8 cellular contexts compared by ENCODE assay signal in genomic region chr6:30102701-30103629, GRCh38. TPM values are rescaled to one million over a fixed set of nuclear protein-coding genes. Genes with fewer than 3 reads are reported as not detected.
DNase-seq lines count a peak whose midpoint lies in the region; ATAC-seq and TF ChIP-seq lines count a peak whose summit lies in the region.

No MANE protein-coding gene starts in this region.

- ATAC-seq in HG02970 (IDR thresholded peaks at IDR 0.05; ENCODE audit: low FRiP score, unreplicated experiment) = peak; percentile 49
- ATAC-seq in HG03457 (IDR thresholded peaks at IDR 0.05; ENCODE audit: unreplicated experiment) = no peak

- BruUV-seq in mammary epithelial cell (replicated peaks; lab: Mats Ljungman, UMichigan) = no TSS peak

- dilution Hi-C loops in mammary epithelial cell (cut with HindIII; ENCODE audit: low sequenced_read_pairs) = no loop called here

- TF ChIP-seq CTCF in VCaP (conservative IDR thresholded peaks at IDR 0.05) (peak; percentile 87), mammary epithelial cell (conservative IDR thresholded peaks at IDR 0.05 in 1 of 2, IDR thresholded peaks at IDR 0.05 in 1 of 2; ENCODE audit: extremely low read depth in 1 of 2, insufficient read depth in 1 of 2, low read depth in 1 of 2, low read length in 2 of 2) (peak; percentile 91 to 94), smooth muscle cell (IDR thresholded peaks at IDR 0.05; ENCODE audit: borderline replicate concordance, insufficient read depth, poor library complexity, severe bottlenecking) (peak; percentile 83)

- H3K36me3 ChIP-seq in mammary epithelial cell (ENCODE audit: insufficient read depth, low read length) (no peaks in the 10 kb centered on the region), smooth muscle cell (ENCODE audit: low read depth) (no peaks in the 10 kb centered on the region)

- H3K9ac ChIP-seq in mammary epithelial cell (ENCODE audit: insufficient read depth, low read length) (no peak overlapping the region), smooth muscle cell (ENCODE audit: low read depth) (no peak overlapping the region)

- peaks cover 33% of the 10 kb centered on the region for H3K4me1 ChIP-seq in mammary epithelial cell (ENCODE audit: insufficient read depth, low read length)
- H3K4me1 ChIP-seq in smooth muscle cell (ENCODE audit: low read depth) = peaks cover 17% of the 10 kb centered on the region

- no peaks in the 10 kb centered on the region for H3K27me3 ChIP-seq in mammary epithelial cell (ENCODE audit: insufficient read depth, low read length)
- peaks cover 79% of the 10 kb centered on the region for H3K27me3 ChIP-seq in smooth muscle cell (ENCODE audit: low read depth)

- CTCF ChIA-PET in mammary epithelial cell (lab: Charles Lee; ENCODE audit: low non-redundant PET) = interaction anchor here (0.6 to 1.3 kb wide), 6 partner anchors 22 to 485 kb away, joined by 3 to 19 read pairs (median 9); partner anchors contain the start of gene POLR1H

- H3K27ac ChIP-seq in VCaP (no peak overlapping the region), mammary epithelial cell (ENCODE audit: insufficient read depth, low read depth, low read length) (no peak overlapping the region), smooth muscle cell (ENCODE audit: low read depth) (no peak overlapping the region)

- H3K4me3 ChIP-seq in mammary epithelial cell (replicated peaks in 1 of 3; ENCODE audit: insufficient read depth in 1 of 3, low read depth in 2 of 3, low read length in 3 of 3) = peak overlapping the region; percentile 43 to 53 (median 43)
- peak overlapping the region; percentile 51 for H3K4me3 ChIP-seq in smooth muscle cell

- intact Hi-C loops in mammary epithelial cell (cut with micrococcal nuclease) = loop anchor here (1.0 to 5.0 kb wide), 10 partner anchors 28 to 366 kb away; partner anchors contain the start of genes POLR1H, RNF39, RPP21 and TRIM39

- H4K20me1 ChIP-seq in mammary epithelial cell (ENCODE audit: insufficient read depth, low read length) = no peaks in the 10 kb centered on the region
- no peaks in the 10 kb centered on the region for H4K20me1 ChIP-seq in smooth muscle cell (ENCODE audit: low read depth)

- 21% methylated on average over 21 of the region's 32 CpGs for WGBS in mammary epithelial cell (ENCODE audit: low coverage, missing lambda C conversion rate)
- 8% methylated on average over 32 of the region's 32 CpGs for WGBS in smooth muscle cell (ENCODE audit: low lambda C conversion rate)

- no peaks in the 10 kb centered on the region for H3F3A ChIP-seq in smooth muscle cell (ENCODE audit: low read depth)

- H3K9me3 ChIP-seq in mammary epithelial cell (replicated peaks; ENCODE audit: insufficient read depth, low read length) = no peaks in the 10 kb centered on the region
- no peaks in the 10 kb centered on the region for H3K9me3 ChIP-seq in smooth muscle cell (replicated peaks; ENCODE audit: low read depth)

- in situ Hi-C loops in mammary epithelial cell (cut with MboI; ENCODE audit: low sequenced_read_pairs in 2 of 2) = loop anchor here in 1 of 2 donors (5.0 kb wide), 1 partner anchor 69 kb away; no protein-coding TSS in a partner anchor

- H3K79me2 ChIP-seq in mammary epithelial cell (ENCODE audit: insufficient read depth, low read length) (no peaks in the 10 kb centered on the region), smooth muscle cell (ENCODE audit: low read depth) (no peaks in the 10 kb centered on the region)

- H3K4me2 ChIP-seq in mammary epithelial cell (ENCODE audit: insufficient read depth, low read depth, low read length) = peak overlapping the region; percentile 86
- H3K4me2 ChIP-seq in smooth muscle cell = peak overlapping the region; percentile 85

- DNase-seq in GM03348 (ENCODE audit: low spot score) (peak; percentile 90), NCI-H2171 (lab: John Stamatoyannopoulos, UW) (peak; percentile 52), mammary epithelial cell (peak; percentile 73), inferior parietal cortex (ENCODE audit: extremely low spot score) (peak; percentile 94), smooth muscle cell (lab: John Stamatoyannopoulos, UW; ENCODE audit: unreplicated experiment) (peak; percentile 47)

- H2AFZ ChIP-seq in mammary epithelial cell (ENCODE audit: low read depth, low read length) (peak overlapping the region; percentile 95), smooth muscle cell (ENCODE audit: low read depth) (peak overlapping the region; percentile 84)

RNA-seq across cellular contexts. Expression of gene TRIM31, which starts 9.9 kb away (rescaled TPM):
- total RNA-seq in mammary epithelial cell (not detected), smooth muscle cell (0.18 TPM in 1 of 2 replicates, not detected in the other)
- polyA plus RNA-seq in mammary epithelial cell (0.07 TPM), smooth muscle cell (not detected in 2 replicates)
- not detected for polyA minus RNA-seq in mammary epithelial cell

RNA-seq across cellular contexts. Expression of gene RNF39, which starts 27.4 kb away (rescaled TPM):
- 1 to 10 TPM; 2.5 to 5.4 TPM for total RNA-seq in mammary epithelial cell
- polyA plus RNA-seq in mammary epithelial cell = 3.3 TPM
- not detected for polyA minus RNA-seq in mammary epithelial cell
- total RNA-seq in smooth muscle cell = 0.18 and 0.90 TPM in 2 replicates
- polyA plus RNA-seq in smooth muscle cell = 0.70 and 0.74 TPM in 2 replicates

RNA-seq across cellular contexts. Expression of gene TRIM40, which starts 33.0 kb away (rescaled TPM):
- total RNA-seq in mammary epithelial cell (not detected), smooth muscle cell (not detected in 2 replicates)
- polyA plus RNA-seq in mammary epithelial cell (not detected), smooth muscle cell (not detected in 2 replicates)
- polyA minus RNA-seq in mammary epithelial cell = not detected

RNA-seq across cellular contexts. Expression of gene PPP1R11, which starts 36.0 kb away (rescaled TPM):
- total RNA-seq in mammary epithelial cell = 10 to 100 TPM; 26.3 to 43.2 TPM
- 42.4 TPM for polyA plus RNA-seq in mammary epithelial cell
- 32.9 TPM for polyA minus RNA-seq in mammary epithelial cell
- 48.8 and 63.4 TPM in 2 replicates for total RNA-seq in smooth muscle cell
- 76.8 and 80.2 TPM in 2 replicates for polyA plus RNA-seq in smooth muscle cell

RNA-seq across cellular contexts. Expression of gene POLR1H, which starts 41.9 kb away (rescaled TPM):
- total RNA-seq in mammary epithelial cell (10 to 100 TPM; 18.8 to 33.3 TPM), smooth muscle cell (17.3 and 21.0 TPM in 2 replicates)
- polyA plus RNA-seq in mammary epithelial cell (32.9 TPM), smooth muscle cell (35.1 and 41.7 TPM in 2 replicates)
- 21.0 TPM for polyA minus RNA-seq in mammary epithelial cell
